Comparison of ENCODE assay signal across 8 cellular contexts in genomic region chr1:109263597-109264378, GRCh38. TPM values are rescaled to one million over a fixed set of nuclear protein-coding genes. Genes with fewer than 3 reads are reported as not detected.
DNase-seq lines count a peak whose midpoint lies in the region; ATAC-seq and TF ChIP-seq lines count a peak whose summit lies in the region.

No MANE protein-coding gene starts in this region.

- H3K27me3 ChIP-seq in SU-DHL-6 (ENCODE audit: low read length) = no peaks in the 10 kb centered on the region
- H3K27me3 ChIP-seq in upper lobe of left lung = no peaks in the 10 kb centered on the region

- H3K9me3 ChIP-seq in SU-DHL-6 (ENCODE audit: insufficient read depth, low read length) (no peaks in the 10 kb centered on the region), upper lobe of left lung (no peaks in the 10 kb centered on the region)

- H3K9me2 ChIP-seq in SU-DHL-6 (replicated peaks; ENCODE audit: insufficient read depth, low read length) = no peaks in the 10 kb centered on the region

- H3K9me3 Mint-ChIP-seq in activated naive CD4-positive, alpha-beta T cell treated with anti-CD3 and anti-CD28 coated beads, Interleukin-2, amount 50 U/mL, for 24 hours = no peaks in the 10 kb centered on the region

- H3K4me2 ChIP-seq in SU-DHL-6 (ENCODE audit: low read depth, low read length, poor library complexity, severe bottlenecking) = peak overlapping the region; percentile 18

- no peaks in the 10 kb centered on the region for H4K20me1 ChIP-seq in SU-DHL-6 (ENCODE audit: low read depth, low read length)

- H3F3A ChIP-seq in SU-DHL-6 (ENCODE audit: insufficient read depth) = no peaks in the 10 kb centered on the region

- WGBS in upper lobe of left lung, 2 donors = 27 to 38% methylated on average over 10 to 24 of the region's 29 CpGs

- peaks cover 0 to 10% (median 3%) of the 10 kb centered on the region in 4 donors for H3K4me1 ChIP-seq in upper lobe of left lung

- no peak overlapping the region for H3K9ac ChIP-seq in SU-DHL-6 (ENCODE audit: low read length)

- TF ChIP-seq CTCF in SU-DHL-6 (IDR thresholded peaks at IDR 0.05; ENCODE audit: insufficient read depth, low read length, poor library complexity, severe bottlenecking) (peak; percentile 98), upper lobe of left lung (IDR thresholded peaks at IDR 0.05) (peak; percentile 96 to 100 (median 100))

- no peak overlapping the region for H3K27ac ChIP-seq in SU-DHL-6 (ENCODE audit: low read depth, low read length)
- H3K27ac ChIP-seq in upper lobe of left lung = peak overlapping the region in 1 of 4 donors; percentile 53

- no peaks in the 10 kb centered on the region for H3K79me2 ChIP-seq in SU-DHL-6 (ENCODE audit: insufficient read depth, low read length)

- no peaks in the 10 kb centered on the region for H3K36me3 ChIP-seq in SU-DHL-6 (ENCODE audit: low read length)
- H3K36me3 ChIP-seq in upper lobe of left lung = no peaks in the 10 kb centered on the region

- H3K4me3 Mint-ChIP-seq in activated naive CD4-positive, alpha-beta T cell treated with anti-CD3 and anti-CD28 coated beads, Interleukin-2, amount 50 U/mL, for 24 hours = no peak overlapping the region

- DNase-seq in AG08395 (ENCODE audit: low spot score) (peak; percentile 90), HPDE6-E6E7 (ENCODE audit: extremely low spot score) (peak; percentile 92), glomerular endothelial cell (ENCODE audit: extremely low read depth, low read depth, low spot score) (peak; percentile 31), pons (ENCODE audit: low spot score) (peak; percentile 97), upper lobe of left lung (peak; percentile 96 to 97)

- H3K4me1 Mint-ChIP-seq in activated naive CD4-positive, alpha-beta T cell treated with anti-CD3 and anti-CD28 coated beads, Interleukin-2, amount 50 U/mL, for 24 hours = peaks cover 4% of the 10 kb centered on the region

- H3K36me3 Mint-ChIP-seq in activated naive CD4-positive, alpha-beta T cell treated with anti-CD3 and anti-CD28 coated beads, Interleukin-2, amount 50 U/mL, for 24 hours = no peaks in the 10 kb centered on the region

- ATAC-seq in GM18867 (IDR thresholded peaks at IDR 0.05; ENCODE audit: unreplicated experiment) (peak; percentile 77), upper lobe of left lung (ENCODE audit: low FRiP score in 2 of 2) (peak; percentile 90 to 97)

- no peak for TF ChIP-seq POLR2A in upper lobe of left lung (IDR thresholded peaks at IDR 0.05)

- no peaks in the 10 kb centered on the region for H3K27me3 Mint-ChIP-seq in activated naive CD4-positive, alpha-beta T cell treated with anti-CD3 and anti-CD28 coated beads, Interleukin-2, amount 50 U/mL, for 24 hours

- H2AFZ ChIP-seq in SU-DHL-6 (ENCODE audit: low read depth, low read length, severe bottlenecking) = no peak overlapping the region

- H3K4me3 ChIP-seq in SU-DHL-6 (ENCODE audit: insufficient read depth, low read length, poor library complexity, severe bottlenecking) (no peak overlapping the region), upper lobe of left lung (no peak overlapping the region)

- TF ChIP-seq EP300 in upper lobe of left lung (IDR thresholded peaks at IDR 0.05) = no peak

- peak overlapping the region; percentile 84 for H3K27ac Mint-ChIP-seq in activated naive CD4-positive, alpha-beta T cell treated with anti-CD3 and anti-CD28 coated beads, Interleukin-2, amount 50 U/mL, for 24 hours

RNA-seq across cellular contexts. Expression of gene CELSR2, which starts 14.4 kb away (rescaled TPM):
- total RNA-seq in glomerular endothelial cell = 4.3 and 5.1 TPM in 2 replicates
- total RNA-seq in upper lobe of left lung = 10 to 100 TPM in 2 of 6 donors, 1 to 10 TPM in 4; 5.9 to 27.2 (median 8.8) TPM

RNA-seq across cellular contexts. Expression of gene PSRC1, which starts 19.2 kb away (rescaled TPM):
- total RNA-seq in glomerular endothelial cell = 6.9 and 10.5 TPM in 2 replicates
- total RNA-seq in upper lobe of left lung = 10 to 100 TPM in 2 of 6 donors, 1 to 10 TPM in 4; 1.5 to 16.8 (median 4.9) TPM

RNA-seq across cellular contexts. Expression of gene MYBPHL, which starts 43.0 kb away (rescaled TPM):
- not detected in 2 replicates for total RNA-seq in glomerular endothelial cell
- 1 to 10 TPM in 5 of 6 donors, not detected in 1; 1.8 to 8.6 (median 3.1) TPM for total RNA-seq in upper lobe of left lung

RNA-seq across cellular contexts. Expression of gene SARS1, which starts 50.1 kb away (rescaled TPM):
- total RNA-seq in glomerular endothelial cell (153 and 156 TPM in 2 replicates), upper lobe of left lung (100 to 1,000 TPM; 126 to 212 (median 160) TPM)

Comparison
In these comparisons a context has a peak if more than half of its experiments do, and no peak if none do; other contexts are left out.
1. DNase-seq: peak in every context shown above with its lines; median percentile 97 in pons; 96 in upper lobe of left lung; 92 in HPDE6-E6E7; 90 in AG08395; 31 in glomerular endothelial cell.